11 cellular contexts compared by ENCODE assay signal in the genomic region with DNA sequence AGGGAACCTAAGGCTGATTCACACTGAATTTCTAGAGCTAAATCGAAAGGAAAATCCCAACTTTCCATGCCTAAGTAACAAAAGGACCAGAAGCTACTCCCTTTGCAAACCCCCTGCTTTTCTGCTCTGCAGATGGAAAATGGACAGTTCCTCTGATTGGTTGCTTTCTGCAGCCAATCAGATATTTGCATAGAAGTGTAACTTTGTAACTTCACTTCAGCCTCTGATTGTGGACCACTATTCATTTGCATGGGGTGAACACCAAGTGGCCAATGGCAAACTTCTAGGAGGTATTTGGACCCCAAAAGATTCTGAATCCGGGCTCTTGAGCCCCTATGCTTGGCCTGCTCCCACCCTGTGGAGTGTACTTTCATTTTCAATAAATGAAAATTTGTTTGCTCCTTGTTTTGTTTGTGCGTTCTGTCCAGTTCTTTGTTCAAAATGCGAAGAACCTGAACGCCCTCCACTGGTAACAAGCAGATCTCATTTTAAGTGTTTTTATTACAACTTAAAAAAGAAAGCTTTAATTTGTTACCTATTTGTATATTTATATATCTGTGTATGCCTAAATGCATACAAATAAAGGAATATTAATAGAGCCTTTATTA. TPM values are rescaled to one million over a fixed set of nuclear protein-coding genes. Genes with fewer than 3 reads are reported as not detected.
DNase-seq lines count a peak whose midpoint lies in the region; ATAC-seq and TF ChIP-seq lines count a peak whose summit lies in the region.
"Had no signal": no experiment of that assay in that cellular context is flagged by ENCODE, and none has a peak within 500 bp of the region (broad histone marks: within the 10 kb centered on the region; RNA-seq: fewer than 3 reads in every experiment).

No MANE protein-coding gene starts in this region.

- H3K4me1 ChIP-seq in foreskin keratinocyte = no peaks in the 10 kb centered on the region
- H3K4me1 ChIP-seq in subcutaneous abdominal adipose tissue (ENCODE audit: control insufficient read depth in 5 of 5, insufficient read depth in 5 of 5, low read length in 5 of 5) = peaks cover 0 to 3% (median 0%) of the 10 kb centered on the region in 5 donors

- H3K27me3 ChIP-seq in foreskin keratinocyte (peaks cover 7% of the 10 kb centered on the region), subcutaneous abdominal adipose tissue (ENCODE audit: control insufficient read depth in 5 of 5, insufficient read depth in 4 of 5, low read length in 5 of 5) (no peaks in the 10 kb centered on the region)

- TF ChIP-seq CTCF in foreskin keratinocyte (conservative IDR thresholded peaks at IDR 0.05) (peak; percentile 22), natural killer cell (IDR thresholded peaks at IDR 0.05) (no peak)

- H3K27me3 Mint-ChIP-seq in natural killer cell (ENCODE audit: low read depth in 2 of 2) = peaks cover 8 to 25% of the 10 kb centered on the region in 2 donors

- DNase-seq in NCI-H146 (lab: John Stamatoyannopoulos, UW) = peak; percentile 20
- no peak for DNase-seq in NCI-H146 treated with DMSO at 0.1 percent for 48 hours (lab: John Stamatoyannopoulos, UW; ENCODE audit: unreplicated experiment)
- DNase-seq in RPMI7951 (ENCODE audit: low read depth) = peak; percentile 67
- no peak for DNase-seq in foreskin keratinocyte
- no peak for DNase-seq in natural killer cell
- no peak for DNase-seq in NCI-H1930 (lab: John Stamatoyannopoulos, UW)
- DNase-seq in CD1c-positive myeloid dendritic cell (ENCODE audit: extremely low spot score) = no peak
- DNase-seq: activated CD4-positive, CD25-positive, alpha-beta regulatory T cell; C1 segment of cervical spinal cord had no signal

- intact Hi-C loops in natural killer cell (cut with micrococcal nuclease) = no loop called here

- no peak for ATAC-seq in foreskin keratinocyte
- no peak for ATAC-seq in natural killer cell

- no peaks in the 10 kb centered on the region for H3K9me3 Mint-ChIP-seq in natural killer cell

- H3K36me3 Mint-ChIP-seq in natural killer cell = no peaks in the 10 kb centered on the region

- H3K27ac ChIP-seq in foreskin keratinocyte (no peak overlapping the region), subcutaneous abdominal adipose tissue (ENCODE audit: low read depth, low read length) (no peak overlapping the region)

- no peak overlapping the region for H3K27ac Mint-ChIP-seq in natural killer cell

- H3K4me3 ChIP-seq in subcutaneous abdominal adipose tissue (ENCODE audit: low read depth in 1 of 5, low read length in 5 of 5) = peak overlapping the region in 4 of 5 donors; percentile 12 to 52 (median 28)

- no peaks in the 10 kb centered on the region for H3K4me1 Mint-ChIP-seq in natural killer cell

- no peak overlapping the region for H3K4me3 Mint-ChIP-seq in natural killer cell

- H3K9me3 ChIP-seq in subcutaneous abdominal adipose tissue (ENCODE audit: control insufficient read depth in 5 of 5, low read length in 5 of 5) = no peaks in the 10 kb centered on the region

- H3K36me3 ChIP-seq in subcutaneous abdominal adipose tissue (ENCODE audit: control insufficient read depth in 5 of 5, insufficient read depth in 5 of 5, low read length in 5 of 5) = no peaks in the 10 kb centered on the region

- peak overlapping the region in 1 of 5 donors; percentile 43 for H3K9ac ChIP-seq in subcutaneous abdominal adipose tissue (ENCODE audit: low read length in 5 of 5)

RNA-seq across cellular contexts. Expression of gene GSTM4, which starts 6.4 kb away (rescaled TPM):
- total RNA-seq in RPMI7951 (2014; rRNA removed; shearing (Covaris generic)) = 30.6 and 34.5 TPM in 2 replicates
- total RNA-seq in foreskin keratinocyte = 5.8 and 11.7 TPM in 2 replicates
- 10.9 and 18.2 TPM in 2 replicates for polyA plus RNA-seq in foreskin keratinocyte
- total RNA-seq in natural killer cell = 10 to 100 TPM; 20.5 to 48.8 (median 47.1) TPM

RNA-seq across cellular contexts. Expression of gene GSTM2, which starts 18.4 kb away (rescaled TPM):
- total RNA-seq in RPMI7951 (2014; rRNA removed; shearing (Covaris generic)) = 17.5 and 17.6 TPM in 2 replicates
- total RNA-seq in foreskin keratinocyte (6.7 and 8.5 TPM in 2 replicates), natural killer cell (100 to 1,000 TPM; 142 to 315 (median 205) TPM)
- 18.1 and 20.9 TPM in 2 replicates for polyA plus RNA-seq in foreskin keratinocyte

RNA-seq across cellular contexts. Expression of gene AMPD2, which starts 29.8 kb away (rescaled TPM):
- total RNA-seq in RPMI7951 (2014; rRNA removed; shearing (Covaris generic)) = 48.5 and 60.4 TPM in 2 replicates
- 26.8 and 28.1 TPM in 2 replicates for total RNA-seq in foreskin keratinocyte
- polyA plus RNA-seq in foreskin keratinocyte = 20.2 and 20.3 TPM in 2 replicates
- total RNA-seq in natural killer cell = 100 to 1,000 TPM; 200 to 271 (median 243) TPM

RNA-seq across cellular contexts. Expression of gene GNAT2, which starts 30.1 kb away (rescaled TPM):
- total RNA-seq in RPMI7951 (2014; rRNA removed; shearing (Covaris generic)) = 0.29 TPM in 1 of 2 replicates, not detected in the other
- not detected in 2 replicates for total RNA-seq in foreskin keratinocyte
- 0.04 and 0.09 TPM in 2 replicates for polyA plus RNA-seq in foreskin keratinocyte
- total RNA-seq in natural killer cell = not detected
- polyA plus RNA-seq: esophagus had no signal

RNA-seq across cellular contexts. Expression of gene GSTM1, which starts 38.1 kb away (rescaled TPM):
- 0.12 TPM in 1 of 2 replicates, not detected in the other for total RNA-seq in RPMI7951 (2014; rRNA removed; shearing (Covaris generic))
- 17.9 and 19.5 TPM in 2 replicates for total RNA-seq in foreskin keratinocyte
- 41.0 and 45.9 TPM in 2 replicates for polyA plus RNA-seq in foreskin keratinocyte
- total RNA-seq in natural killer cell = 10 to 100 TPM in 2 of 3 donors, not detected in 1; 31.9 to 34.7 TPM

Comparison
In these comparisons a context has a peak if more than half of its experiments do, and no peak if none do; other contexts are left out.
1. DNase-seq: peak in NCI-H146 (single experiment) and RPMI7951 (single experiment); none in NCI-H146 treated with DMSO at 0.1 percent for 48 hours (single experiment), foreskin keratinocyte (0 of 2), natural killer cell (single experiment), NCI-H1930 (0 of 2) and CD1c-positive myeloid dendritic cell (single experiment).